In the genomic region with DNA sequence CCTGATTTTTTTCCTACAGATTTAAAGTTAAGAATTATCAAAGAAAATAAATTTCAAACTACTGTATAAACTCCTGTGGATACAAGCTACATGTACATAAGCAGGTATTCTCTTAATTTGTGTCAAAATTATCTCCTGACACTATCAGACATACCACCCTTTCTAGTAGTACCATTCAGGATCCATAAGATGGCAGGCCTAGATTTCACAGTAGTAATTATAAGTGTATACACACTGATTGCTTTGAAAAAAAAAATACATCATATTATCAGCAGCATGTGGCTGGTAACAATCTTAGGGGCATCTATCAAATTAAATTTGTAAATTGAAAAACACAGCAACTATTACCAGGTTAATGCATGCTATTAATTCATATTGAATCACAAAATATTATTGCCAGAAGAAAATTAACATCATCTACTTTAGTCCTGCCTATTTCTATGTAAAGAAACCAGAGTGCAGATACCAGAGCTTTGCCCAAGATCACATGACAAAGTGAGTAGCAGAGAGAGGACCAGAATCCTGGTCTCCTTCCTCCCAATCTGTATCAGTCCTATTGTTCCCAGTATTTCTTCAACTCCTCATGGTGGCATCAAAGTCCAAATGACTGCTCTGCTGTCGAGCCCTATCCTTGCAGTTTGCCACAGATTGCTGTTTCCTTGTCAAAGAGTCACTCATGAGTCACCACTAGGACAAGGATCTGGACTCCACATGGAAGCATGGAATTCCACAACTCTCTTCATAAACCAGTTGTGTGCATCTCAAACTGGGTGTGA, we compare ENCODE assay signal across 10 cellular contexts. TPM values are rescaled to one million over a fixed set of nuclear protein-coding genes. Genes with fewer than 3 reads are reported as not detected.
DNase-seq lines count a peak whose midpoint lies in the region; ATAC-seq and TF ChIP-seq lines count a peak whose summit lies in the region.
"Had no signal": no experiment of that assay in that cellular context is flagged by ENCODE, and none has a peak within 500 bp of the region (broad histone marks: within the 10 kb centered on the region; RNA-seq: fewer than 3 reads in every experiment).

No MANE protein-coding gene starts in this region.

- H2AFZ ChIP-seq in fibroblast of lung (ENCODE audit: low read length): no peak overlapping the region

- no peaks in the 10 kb centered on the region for H3K27me3 ChIP-seq in fibroblast of lung (ENCODE audit: control insufficient read depth, insufficient read depth, low read length)

- H3K36me3 ChIP-seq in fibroblast of lung (ENCODE audit: control insufficient read depth, insufficient read depth, low read length): no peaks in the 10 kb centered on the region

- no peaks in the 10 kb centered on the region for H4K20me1 ChIP-seq in fibroblast of lung (ENCODE audit: control insufficient read depth, extremely low read depth, insufficient read depth, low read length)

- H3K36me3 Mint-ChIP-seq in activated T-helper 2 cell treated with anti-CD3 and anti-CD28 coated beads, Interferon-gamma antibody, Interleukin-2, Interleukin-4, amounts not matched to agents 10 μg/mL and 5 μg/mL and 100 μg/mL, durations not matched to agents 14 hours and 24 hours and 36 hours (ENCODE audit: low read depth): no peaks in the 10 kb centered on the region
- H3K36me3 Mint-ChIP-seq: activated naive CD8-positive, alpha-beta T cell treated with anti-CD3 and anti-CD28 coated beads for 36 hours had no signal

- no peaks in the 10 kb centered on the region for H3K4me1 ChIP-seq in fibroblast of lung (ENCODE audit: control insufficient read depth, extremely low read depth, insufficient read depth, low read length)

- DNase-seq in NCI-H748 treated with DMSO at 0.1 percent for 48 hours (lab: John Stamatoyannopoulos, UW) (peak; percentile 16), NCI-H748 (lab: John Stamatoyannopoulos, UW; ENCODE audit: unreplicated experiment) (no peak), OCI-M1 (lab: John Stamatoyannopoulos, UW) (peak; percentile 2), fibroblast of lung (ENCODE audit: low read depth in 2 of 2) (peak; percentile 24 to 26), renal cortical epithelial cell (ENCODE audit: low read depth) (peak; percentile 53), H4 (ENCODE audit: low spot score) (no peak)
- no peak for DNase-seq in activated T-helper 2 cell treated with anti-CD3 and anti-CD28 coated beads, Interferon-gamma antibody, Interleukin-2, Interleukin-4, amounts not matched to agents 10 μg/mL and 5 μg/mL and 100 μg/mL, durations not matched to agents 14 hours and 24 hours and 36 hours (ENCODE audit: low spot score)
- DNase-seq: activated naive CD8-positive, alpha-beta T cell treated with anti-CD3 and anti-CD28 coated beads for 36 hours; NCI-H2081 had no signal

- no peak overlapping the region for H3K4me3 ChIP-seq in fibroblast of lung (replicated peaks in 1 of 4; ENCODE audit: control extremely low read depth in 1 of 4, insufficient read depth in 1 of 4, low read depth in 3 of 4, low read length in 4 of 4)

- H3K27ac Mint-ChIP-seq in activated T-helper 2 cell treated with anti-CD3 and anti-CD28 coated beads, Interferon-gamma antibody, Interleukin-2, Interleukin-4, amounts not matched to agents 10 μg/mL and 5 μg/mL and 100 μg/mL, durations not matched to agents 14 hours and 24 hours and 36 hours: no peak overlapping the region
- H3K27ac Mint-ChIP-seq: activated naive CD8-positive, alpha-beta T cell treated with anti-CD3 and anti-CD28 coated beads for 36 hours had no signal

- no peaks in the 10 kb centered on the region for H3K9me3 Mint-ChIP-seq in activated T-helper 2 cell treated with anti-CD3 and anti-CD28 coated beads, Interferon-gamma antibody, Interleukin-2, Interleukin-4, amounts not matched to agents 10 μg/mL and 5 μg/mL and 100 μg/mL, durations not matched to agents 14 hours and 24 hours and 36 hours
- H3K9me3 Mint-ChIP-seq: activated naive CD8-positive, alpha-beta T cell treated with anti-CD3 and anti-CD28 coated beads for 36 hours had no signal

- no peaks in the 10 kb centered on the region for H3K79me2 ChIP-seq in fibroblast of lung (ENCODE audit: control insufficient read depth, insufficient read depth, low read length)

- H3K9ac ChIP-seq in fibroblast of lung (ENCODE audit: insufficient read depth, low read length): no peak overlapping the region

- H3K4me2 ChIP-seq in fibroblast of lung (ENCODE audit: extremely low read depth, insufficient read depth, low read length): no peak overlapping the region

- peaks cover 14% of the 10 kb centered on the region for H3K27me3 Mint-ChIP-seq in activated T-helper 2 cell treated with anti-CD3 and anti-CD28 coated beads, Interferon-gamma antibody, Interleukin-2, Interleukin-4, amounts not matched to agents 10 μg/mL and 5 μg/mL and 100 μg/mL, durations not matched to agents 14 hours and 24 hours and 36 hours (ENCODE audit: low read depth)
- H3K27me3 Mint-ChIP-seq: activated naive CD8-positive, alpha-beta T cell treated with anti-CD3 and anti-CD28 coated beads for 36 hours had no signal

- no peak for ATAC-seq in HG03439 (IDR thresholded peaks at IDR 0.05; ENCODE audit: unreplicated experiment)

- no peak for TF ChIP-seq CTCF in fibroblast of lung (conservative IDR thresholded peaks at IDR 0.05 in 1 of 2, IDR thresholded peaks at IDR 0.05 in 1 of 2; ENCODE audit: low read depth in 1 of 2, low read length in 2 of 2)

- no peaks in the 10 kb centered on the region for H3K4me1 Mint-ChIP-seq in activated T-helper 2 cell treated with anti-CD3 and anti-CD28 coated beads, Interferon-gamma antibody, Interleukin-2, Interleukin-4, amounts not matched to agents 10 μg/mL and 5 μg/mL and 100 μg/mL, durations not matched to agents 14 hours and 24 hours and 36 hours (ENCODE audit: low read depth)

- no peak overlapping the region for H3K27ac ChIP-seq in fibroblast of lung (ENCODE audit: insufficient read depth, low read length)

- no peaks in the 10 kb centered on the region for H3K9me3 ChIP-seq in fibroblast of lung (ENCODE audit: control insufficient read depth, insufficient read depth, low read depth, low read length)

- intact Hi-C loops in activated T-helper 2 cell treated with anti-CD3 and anti-CD28 coated beads, Interferon-gamma antibody, Interleukin-2, Interleukin-4, amounts not matched to agents 10 μg/mL and 5 μg/mL and 100 μg/mL, durations not matched to agents 14 hours and 24 hours and 36 hours (cut with micrococcal nuclease): no loop called here

- no peak overlapping the region for H3K4me3 Mint-ChIP-seq in activated T-helper 2 cell treated with anti-CD3 and anti-CD28 coated beads, Interferon-gamma antibody, Interleukin-2, Interleukin-4, amounts not matched to agents 10 μg/mL and 5 μg/mL and 100 μg/mL, durations not matched to agents 14 hours and 24 hours and 36 hours (ENCODE audit: low read depth)
- H3K4me3 Mint-ChIP-seq: activated naive CD8-positive, alpha-beta T cell treated with anti-CD3 and anti-CD28 coated beads for 36 hours had no signal

RNA-seq across cellular contexts. Expression of a gene that starts 27.7 kb away (rescaled TPM):
- total RNA-seq in fibroblast of lung (269 and 632 TPM in 2 replicates), renal cortical epithelial cell (297 and 309 TPM in 2 replicates)
- 620 and 700 TPM in 2 replicates for polyA plus RNA-seq in fibroblast of lung
- 339 and 423 TPM in 2 replicates for polyA plus RNA-seq in fibroblast of lung (2012)
- polyA minus RNA-seq in fibroblast of lung (ENCODE audit: low replicate concordance): 38.2 and 45.4 TPM in 2 replicates
- total RNA-seq in activated T-helper 2 cell treated with anti-CD3 and anti-CD28 coated beads, Interferon-gamma antibody, Interleukin-2, Interleukin-4, amounts not matched to agents 10 μg/mL and 5 μg/mL and 100 μg/mL, durations not matched to agents 14 hours and 24 hours and 36 hours: 470 and 491 TPM in 2 replicates
- 271 and 291 TPM in 2 replicates for total RNA-seq in H4 (2014; rRNA removed; shearing (Covaris generic))

RNA-seq across cellular contexts. Expression of a gene that starts 37.4 kb away (rescaled TPM):
- total RNA-seq in fibroblast of lung (9.2 and 9.7 TPM in 2 replicates), renal cortical epithelial cell (11.8 and 16.8 TPM in 2 replicates)
- 6.3 and 7.0 TPM in 2 replicates for polyA plus RNA-seq in fibroblast of lung
- 7.6 and 8.7 TPM in 2 replicates for polyA plus RNA-seq in fibroblast of lung (2012)
- 9.4 and 11.1 TPM in 2 replicates for polyA minus RNA-seq in fibroblast of lung (ENCODE audit: low replicate concordance)
- total RNA-seq in activated T-helper 2 cell treated with anti-CD3 and anti-CD28 coated beads, Interferon-gamma antibody, Interleukin-2, Interleukin-4, amounts not matched to agents 10 μg/mL and 5 μg/mL and 100 μg/mL, durations not matched to agents 14 hours and 24 hours and 36 hours: 23.2 and 25.4 TPM in 2 replicates
- 3.6 and 3.8 TPM in 2 replicates for total RNA-seq in H4 (2014; rRNA removed; shearing (Covaris generic))

Comparison
In these comparisons a context has a peak if more than half of its experiments do, and no peak if none do; other contexts are left out.
1. DNase-seq: peak in NCI-H748 treated with DMSO at 0.1 percent for 48 hours (single experiment), OCI-M1 (single experiment), fibroblast of lung (2 of 2) and renal cortical epithelial cell (single experiment); none in NCI-H748 (single experiment), activated T-helper 2 cell treated with anti-CD3 and anti-CD28 coated beads, Interferon-gamma antibody, Interleukin-2, Interleukin-4, amounts not matched to agents 10 μg/mL and 5 μg/mL and 100 μg/mL, durations not matched to agents 14 hours and 24 hours and 36 hours (single experiment) and H4 (single experiment).